In genomic region chr1:71350330-71350729, GRCh38 we compare ENCODE assay signal across 19 cellular contexts.
DNase-seq lines count a peak whose midpoint lies in the region; ATAC-seq, FAIRE-seq and TF ChIP-seq lines count a peak whose summit lies in the region.
"Had no signal": no experiment of that assay in that cellular context is flagged by ENCODE, and none has a peak within 500 bp of the region (broad histone marks: within the 10 kb centered on the region; RNA-seq: fewer than 3 reads in every experiment).

No MANE protein-coding gene starts in this region.

- H3K14ac ChIP-seq in H1 (ENCODE audit: insufficient read length), result no peak overlapping the region

- no peak overlapping the region for H3K23ac ChIP-seq in H1 (ENCODE audit: insufficient read length)

- no peak overlapping the region for H4K8ac ChIP-seq in H1 (ENCODE audit: extremely low read depth, insufficient read depth, low read length)

- H3K27me3 ChIP-seq in HepG2 (ENCODE audit: control insufficient read depth in 1 of 2, insufficient read depth in 2 of 2, low read length in 2 of 2), result no peaks in the 10 kb centered on the region
- H3K27me3 ChIP-seq in right lobe of liver, result no peaks in the 10 kb centered on the region
- no peaks in the 10 kb centered on the region for H3K27me3 ChIP-seq in H1 (replicated peaks in 1 of 4; ENCODE audit: control insufficient read depth in 3 of 4, extremely low read depth in 1 of 4, insufficient read depth in 3 of 4, low read length in 3 of 4)
- no peaks in the 10 kb centered on the region for H3K27me3 ChIP-seq in smooth muscle cell (ENCODE audit: low read depth)

- no peaks in the 10 kb centered on the region for H3K79me2 ChIP-seq in HepG2 (ENCODE audit: insufficient read depth, low read length)
- H3K79me2 ChIP-seq in H1 (ENCODE audit: control insufficient read depth in 1 of 2, insufficient read depth in 2 of 2, low read length in 2 of 2), result no peaks in the 10 kb centered on the region
- no peaks in the 10 kb centered on the region for H3K79me2 ChIP-seq in smooth muscle cell (ENCODE audit: low read depth)

- no peak overlapping the region for H3K56ac ChIP-seq in H1 (replicated peaks; ENCODE audit: insufficient read length, low read depth, low read length)

- POLR2A ChIA-PET in HepG2 (lab: Yijun Ruan, JAX) (no interaction called here), H1 (lab: Charles Lee; ENCODE audit: partially characterized antibody) (no interaction called here)

- no peak overlapping the region for H3K4ac ChIP-seq in H1 (replicated peaks; ENCODE audit: insufficient read length, low read depth, low read length)

- no peak overlapping the region for H2AFZ ChIP-seq in HepG2 (ENCODE audit: low read length)
- no peak overlapping the region for H2AFZ ChIP-seq in H1 (ENCODE audit: low read length)
- no peak overlapping the region for H2AFZ ChIP-seq in smooth muscle cell (ENCODE audit: low read depth)
- H2AFZ ChIP-seq: GM23248 had no signal

- no peak overlapping the region for H3K18ac ChIP-seq in H1 (ENCODE audit: extremely low read depth, low read length)

- H3K23me2 ChIP-seq in H1 (ENCODE audit: low read depth, low read length), result no peaks in the 10 kb centered on the region

- TF ChIP-seq EP300 in HepG2 (IDR thresholded peaks at IDR 0.05; ENCODE audit: low read depth in 2 of 2, low read length in 2 of 2) (no peak), HepG2 (CRISPR knock-in tag; IDR thresholded peaks at IDR 0.05; ENCODE audit: borderline replicate concordance) (no peak), H1 (IDR thresholded peaks at IDR 0.05; ENCODE audit: borderline replicate concordance in 1 of 2, low read depth in 2 of 2, low read length in 2 of 2) (no peak)

- no peak overlapping the region for H2BK12ac ChIP-seq in H1 (ENCODE audit: low read depth, low read length)

- DNase-seq in HepG2 (ENCODE audit: low spot score) (no peak), right lobe of liver (no peak), NCI-H446 (lab: John Stamatoyannopoulos, UW) (peak; percentile 46 to 48), H1 (ENCODE audit: low read depth in 1 of 2, low spot score in 2 of 2) (no peak), smooth muscle cell (lab: John Stamatoyannopoulos, UW; ENCODE audit: unreplicated experiment) (no peak), foreskin fibroblast (no peak)
- DNase-seq: 8988T; AML-193; Caco-2; CD4-positive, alpha-beta T cell; GDM1 had no signal

- H2BK120ac ChIP-seq in H1 (replicated peaks; ENCODE audit: low read depth, low read length), result no peak overlapping the region

- H3K36me3 ChIP-seq in HepG2 (replicated peaks in 1 of 2; ENCODE audit: control insufficient read depth in 1 of 2, insufficient read depth in 2 of 2, low read length in 2 of 2) (no peaks in the 10 kb centered on the region), right lobe of liver (no peaks in the 10 kb centered on the region), H1 (ENCODE audit: control insufficient read depth in 2 of 4, insufficient read depth in 4 of 4, low read length in 3 of 4) (no peaks in the 10 kb centered on the region), smooth muscle cell (ENCODE audit: low read depth) (no peaks in the 10 kb centered on the region)

- in situ Hi-C loops in HepG2 (cut with HindIII; ENCODE audit: extremely low pct_ligation_motif_present, low pct_unique_long_range_greater_than_20kb), result no loop called here

- no peak overlapping the region for H4K5ac ChIP-seq in H1 (ENCODE audit: insufficient read length, low read depth, low read length)

- WGBS in HepG2 (ENCODE audit: low lambda C conversion rate), result 0% methylated on average over 1 of the region's 1 CpG
- 54% methylated on average over 1 of the region's 1 CpG for WGBS in right lobe of liver (ENCODE audit: insufficient coverage, low coverage, low lambda C conversion rate, missing lambda C conversion rate)
- 86% methylated on average over 1 of the region's 1 CpG; no CpG with 5 or more reads in 1 of the 2 experiments for WGBS in H1 (ENCODE audit: extremely low coverage in 1 of 2, insufficient coverage in 1 of 2, insufficient read length in 1 of 2, insufficient replicate concordance in 2 of 2, low coverage in 1 of 2, low lambda C conversion rate in 2 of 2, missing lambda C conversion rate in 1 of 2), 2 experiments
- 100% methylated on average over 1 of the region's 1 CpG for WGBS in smooth muscle cell (ENCODE audit: low lambda C conversion rate)

- no peak overlapping the region for H2BK20ac ChIP-seq in H1 (ENCODE audit: low read length)

- no TSS peak for BruUV-seq in HepG2 (replicated peaks; lab: Mats Ljungman, UMichigan)

- no peak for ATAC-seq in HepG2
- ATAC-seq in right lobe of liver, result no peak
- ATAC-seq in GM19328 (IDR thresholded peaks at IDR 0.05; ENCODE audit: unreplicated experiment), result no peak
- ATAC-seq in GM18502 (IDR thresholded peaks at IDR 0.05; ENCODE audit: poor library complexity, unreplicated experiment), result no peak

- H3K9me3 ChIP-seq in HepG2 (ENCODE audit: low read length), result peaks cover 77% of the 10 kb centered on the region
- no peaks in the 10 kb centered on the region for H3K9me3 ChIP-seq in right lobe of liver
- no peaks in the 10 kb centered on the region for H3K9me3 ChIP-seq in H1 (ENCODE audit: insufficient read depth in 2 of 2, low read depth in 1 of 2, low read length in 1 of 2)
- no peaks in the 10 kb centered on the region for H3K9me3 ChIP-seq in smooth muscle cell (replicated peaks; ENCODE audit: low read depth)
- H3K9me3 ChIP-seq: Caco-2 had no signal

- FAIRE-seq in HepG2 (lab: Jason Lieb, UNC) (no peak), H1 (lab: Jason Lieb, UNC) (no peak)
- FAIRE-seq: GM12892, H54, HTR-8/SVneo had no signal

- TF ChIP-seq RAD21 in HepG2 (CRISPR knock-in tag; IDR thresholded peaks at IDR 0.05) (no peak), H1 (IDR thresholded peaks at IDR 0.05 in 1 of 2, conservative IDR thresholded peaks at IDR 0.05 in 1 of 2; ENCODE audit: low read depth in 2 of 2, low read length in 2 of 2) (no peak)

- CTCF ChIA-PET in HepG2 (lab: Yijun Ruan, JAX; ENCODE audit: low intra/inter-chr PET ratio, low total read pairs), result no interaction called here
- CTCF ChIA-PET in H1 (lab: Charles Lee; ENCODE audit: partially characterized antibody), result no interaction called here

- no peak overlapping the region for H2BK15ac ChIP-seq in H1 (ENCODE audit: low read length)

- intact Hi-C loops in HepG2 (cut with micrococcal nuclease; ENCODE audit: unreplicated experiment) (no loop called here), right lobe of liver (cut with DNase I) (no loop called here)

- H3K27ac ChIP-seq in HepG2 (ENCODE audit: extremely low read length, insufficient read depth, low read length), result no peak overlapping the region
- no peak overlapping the region for H3K27ac ChIP-seq in right lobe of liver
- H3K27ac ChIP-seq in H1 (ENCODE audit: low read depth, low read length), result no peak overlapping the region
- no peak overlapping the region for H3K27ac ChIP-seq in smooth muscle cell (ENCODE audit: low read depth)
- H3K27ac ChIP-seq: C4-2B, GM23248, KMS-11 had no signal

- H3K4me3 ChIP-seq in HepG2 (replicated peaks in 1 of 3; ENCODE audit: insufficient read depth in 1 of 3, low read depth in 2 of 3, low read length in 3 of 3), result no peak overlapping the region
- no peak overlapping the region for H3K4me3 ChIP-seq in right lobe of liver
- H3K4me3 ChIP-seq in H1 (ENCODE audit: extremely low read depth in 1 of 4, insufficient read depth in 2 of 4, low read depth in 3 of 4, low read length in 4 of 4), result no peak overlapping the region
- H3K4me3 ChIP-seq in smooth muscle cell, result no peak overlapping the region
- H3K4me3 ChIP-seq in foreskin fibroblast (ENCODE audit: low read depth in 1 of 2, low read length in 2 of 2), result no peak overlapping the region
- H3K4me3 ChIP-seq: GM23248 had no signal

- H4K20me1 ChIP-seq in HepG2 (ENCODE audit: insufficient read depth, low read length), result no peaks in the 10 kb centered on the region
- H4K20me1 ChIP-seq in H1 (replicated peaks in 1 of 2; ENCODE audit: control insufficient read depth in 1 of 2, insufficient read depth in 2 of 2, low read length in 2 of 2), result no peaks in the 10 kb centered on the region
- H4K20me1 ChIP-seq in smooth muscle cell (ENCODE audit: low read depth), result no peaks in the 10 kb centered on the region

- H2BK5ac ChIP-seq in H1 (ENCODE audit: low read depth, low read length), result no peak overlapping the region

- no peaks in the 10 kb centered on the region for H3K79me1 ChIP-seq in H1 (ENCODE audit: low read depth, low read length)

- H3K4me1 ChIP-seq in HepG2 (ENCODE audit: insufficient read depth, low read length) (no peaks in the 10 kb centered on the region), right lobe of liver (no peaks in the 10 kb centered on the region), H1 (replicated peaks in 1 of 4; ENCODE audit: control insufficient read depth in 3 of 4, insufficient read depth in 4 of 4, low read length in 3 of 4) (no peaks in the 10 kb centered on the region), smooth muscle cell (ENCODE audit: low read depth) (no peaks in the 10 kb centered on the region)
- H3K4me1 ChIP-seq: Caco-2 had no signal

- TF ChIP-seq CTCF in HepG2 (CRISPR knock-in tag; IDR thresholded peaks at IDR 0.05) (no peak), right lobe of liver (IDR thresholded peaks at IDR 0.05) (no peak), H1 (IDR thresholded peaks at IDR 0.05; ENCODE audit: control extremely low read depth in 1 of 3, insufficient read depth in 1 of 3, low read depth in 1 of 3, low read length in 3 of 3) (no peak), smooth muscle cell (IDR thresholded peaks at IDR 0.05; ENCODE audit: borderline replicate concordance, insufficient read depth, poor library complexity, severe bottlenecking) (no peak), foreskin fibroblast (IDR thresholded peaks at IDR 0.05; ENCODE audit: low read depth, low read length) (no peak)

- H4K91ac ChIP-seq in H1 (replicated peaks; ENCODE audit: insufficient read length, low read length), result no peak overlapping the region

- H3F3A ChIP-seq in smooth muscle cell (ENCODE audit: low read depth), result no peaks in the 10 kb centered on the region

- TF ChIP-seq POLR2A in HepG2 (IDR thresholded peaks at IDR 0.05; ENCODE audit: insufficient read depth in 1 of 2, low read depth in 2 of 2, low read length in 2 of 2) (no peak), right lobe of liver (IDR thresholded peaks at IDR 0.05) (no peak), H1 (IDR thresholded peaks at IDR 0.05; ENCODE audit: control extremely low read depth in 1 of 2, low read depth in 2 of 2, low read length in 2 of 2) (no peak)

- H3K9ac ChIP-seq in HepG2 (ENCODE audit: insufficient read depth, low read depth, low read length) (no peak overlapping the region), H1 (replicated peaks in 1 of 4; ENCODE audit: extremely low read depth in 1 of 4, low read depth in 3 of 4, low read length in 3 of 4) (no peak overlapping the region), smooth muscle cell (ENCODE audit: low read depth) (no peak overlapping the region)
- H3K9ac ChIP-seq: GM23248, KMS-11 had no signal

- no peak overlapping the region for H2AK5ac ChIP-seq in H1 (ENCODE audit: low read depth, low read length)

- no peak overlapping the region for H3K4me2 ChIP-seq in HepG2 (ENCODE audit: low read depth, low read length)
- H3K4me2 ChIP-seq in H1 (ENCODE audit: insufficient read depth in 1 of 2, low read depth in 2 of 2, low read length in 2 of 2), result no peak overlapping the region
- peak overlapping the region; percentile 39 for H3K4me2 ChIP-seq in smooth muscle cell
- H3K4me2 ChIP-seq: KMS-11 had no signal

TF ChIP-seq in HepG2, 621 proteins besides CTCF, POLR2A, EP300 and RAD21 (continues in another document):
- no peak for TF ChIP-seq HDAC1 (CRISPR knock-in tag; IDR thresholded peaks at IDR 0.05)

TF ChIP-seq in H1, 55 proteins besides CTCF, POLR2A, EP300 and RAD21 (continues in another document):
- no peak for TF ChIP-seq TEAD4 (IDR thresholded peaks at IDR 0.05; ENCODE audit: low read depth, low read length)

Comparison
In these comparisons a context has a peak if more than half of its experiments do, and no peak if none do; other contexts are left out.
1. DNase-seq: peak in NCI-H446 (2 of 2); none in HepG2 (single experiment), right lobe of liver (0 of 3), H1 (0 of 2), smooth muscle cell (single experiment) and foreskin fibroblast (0 of 2).
2. Of the 41 proteins assayed by ChIP-seq in both HepG2 and H1: peak only in HepG2: none; only in H1: none; in both: MAFK; in neither: 40.